8 cellular contexts compared by ENCODE assay signal in genomic region chr19:10419646-10420443, GRCh38. TPM values are rescaled to one million over a fixed set of nuclear protein-coding genes. Genes with fewer than 3 reads are reported as not detected.
DNase-seq lines count a peak whose midpoint lies in the region; ATAC-seq, FAIRE-seq and TF ChIP-seq lines count a peak whose summit lies in the region.

No MANE protein-coding gene starts in this region.

- POLR2A ChIA-PET in CD4-positive, alpha-beta memory T cell (lab: Charles Lee; ENCODE audit: partially characterized antibody), result interaction anchor here (20.6 to 26.5 kb wide), 2 partner anchors 4 to 10 kb away, joined by 470 read pairs; partner anchors contain the start of genes CDC37 and PDE4A

- peaks cover 31% of the 10 kb centered on the region for H4K20me1 ChIP-seq in astrocyte (ENCODE audit: insufficient read depth, low read length)

- CTCF ChIA-PET in CD4-positive, alpha-beta memory T cell (lab: Charles Lee; ENCODE audit: partially characterized antibody), result interaction anchor here (8.1 to 19.1 kb wide), 2 partner anchors 15 kb away, joined by 232 to 379 read pairs; partner anchors contain the start of gene CDC37

- H3K27ac ChIP-seq in CD4-positive, alpha-beta memory T cell (ENCODE audit: low read depth, low read length), result no peak overlapping the region
- no peak overlapping the region for H3K27ac ChIP-seq in astrocyte (ENCODE audit: low read depth, low read length)
- H3K27ac ChIP-seq in vagina, result no peak overlapping the region

- peaks cover 0 to 7% of the 10 kb centered on the region in 2 donors for H3K36me3 Mint-ChIP-seq in CD4-positive, alpha-beta memory T cell
- no peaks in the 10 kb centered on the region for H3K36me3 Mint-ChIP-seq in astrocyte (ENCODE audit: low read depth, unreplicated experiment)

- peaks cover 29 to 74% (median 51%) of the 10 kb centered on the region in 4 donors for H3K4me1 Mint-ChIP-seq in CD4-positive, alpha-beta memory T cell
- H3K4me1 Mint-ChIP-seq in astrocyte (ENCODE audit: low read depth, unreplicated experiment), result peaks cover 18% of the 10 kb centered on the region

- peaks cover 74% of the 10 kb centered on the region for H3K4me1 ChIP-seq in CD4-positive, alpha-beta memory T cell (ENCODE audit: insufficient read depth, low read length)
- H3K4me1 ChIP-seq in astrocyte (ENCODE audit: insufficient read depth, low read length) (peaks cover 50% of the 10 kb centered on the region), vagina (peaks cover 64% of the 10 kb centered on the region)

- no peak for FAIRE-seq in astrocyte (lab: Jason Lieb, UNC)

- H3K79me2 ChIP-seq in astrocyte (ENCODE audit: insufficient read depth, low read length), result no peaks in the 10 kb centered on the region

- peaks cover 41 to 52% of the 10 kb centered on the region in 2 donors for H3K27me3 Mint-ChIP-seq in CD4-positive, alpha-beta memory T cell
- H3K27me3 Mint-ChIP-seq in astrocyte (ENCODE audit: low read depth, unreplicated experiment), result peaks cover 38% of the 10 kb centered on the region

- no peaks in the 10 kb centered on the region for H3K36me3 ChIP-seq in CD4-positive, alpha-beta memory T cell (ENCODE audit: insufficient read depth, low read length)
- H3K36me3 ChIP-seq in astrocyte (ENCODE audit: insufficient read depth, low read length) (no peaks in the 10 kb centered on the region), kidney epithelial cell (ENCODE audit: control insufficient read depth, insufficient read depth, low read length) (no peaks in the 10 kb centered on the region), vagina (no peaks in the 10 kb centered on the region)

- intact Hi-C loops in CD4-positive, alpha-beta memory T cell (cut with micrococcal nuclease), result no loop called here
- intact Hi-C loops in vagina (cut with DNase I), result no loop called here

- peak overlapping the region; percentile 51 to 84 (median 76) for H3K4me3 Mint-ChIP-seq in CD4-positive, alpha-beta memory T cell
- peak overlapping the region; percentile 88 for H3K4me3 Mint-ChIP-seq in astrocyte (ENCODE audit: unreplicated experiment)

- H2AFZ ChIP-seq in astrocyte (ENCODE audit: low read depth, low read length), result peak overlapping the region; percentile 59

- H3K9ac ChIP-seq in astrocyte (ENCODE audit: low read length), result peak overlapping the region; percentile 42

- no peaks in the 10 kb centered on the region for H3K9me3 ChIP-seq in CD4-positive, alpha-beta memory T cell (ENCODE audit: control insufficient read depth in 1 of 2, low read length in 2 of 2)
- no peaks in the 10 kb centered on the region for H3K9me3 ChIP-seq in astrocyte (ENCODE audit: insufficient read depth, low read depth, low read length)
- H3K9me3 ChIP-seq in vagina, result no peaks in the 10 kb centered on the region

- TF ChIP-seq CTCF in astrocyte (IDR thresholded peaks at IDR 0.05; ENCODE audit: insufficient read depth, low read depth, low read length), result no peak
- no peak for TF ChIP-seq CTCF in kidney epithelial cell (IDR thresholded peaks at IDR 0.05; ENCODE audit: insufficient read depth, low read length, poor library complexity, severe bottlenecking)
- TF ChIP-seq CTCF in vagina (IDR thresholded peaks at IDR 0.05), result no peak

- DNase-seq in CD4-positive, alpha-beta memory T cell, result peak; percentile 49 to 82 (median 62)
- DNase-seq in HCEC 1CT, result peak; percentile 55
- DNase-seq in astrocyte (ENCODE audit: low read depth), result peak; percentile 68
- no peak for DNase-seq in kidney epithelial cell (ENCODE audit: low read depth)
- DNase-seq in vagina (ENCODE audit: extremely low spot score in 2 of 2), result no peak
- no peak for DNase-seq in HT-29 (ENCODE audit: low spot score)

- peak overlapping the region; percentile 90 for H3K4me2 ChIP-seq in astrocyte (ENCODE audit: low read length)

- ATAC-seq in GM21423 (IDR thresholded peaks at IDR 0.05; ENCODE audit: unreplicated experiment), result no peak

- peak overlapping the region; percentile 57 to 98 (median 89) for H3K27ac Mint-ChIP-seq in CD4-positive, alpha-beta memory T cell
- peak overlapping the region; percentile 75 for H3K27ac Mint-ChIP-seq in astrocyte (ENCODE audit: unreplicated experiment)

- H3K4me3 ChIP-seq in CD4-positive, alpha-beta memory T cell (ENCODE audit: low read length in 2 of 2), result peak overlapping the region in 1 of 2 donors; percentile 46
- peak overlapping the region; percentile 55 for H3K4me3 ChIP-seq in astrocyte (ENCODE audit: insufficient read depth, low read depth, low read length)
- H3K4me3 ChIP-seq in kidney epithelial cell (ENCODE audit: low read depth, low read length), result peak overlapping the region; percentile 28
- H3K4me3 ChIP-seq in vagina, result peak overlapping the region; percentile 19 to 31

- peaks cover 0 to 7% (median 0%) of the 10 kb centered on the region in 8 donors for H3K9me3 Mint-ChIP-seq in CD4-positive, alpha-beta memory T cell
- peaks cover 2% of the 10 kb centered on the region for H3K9me3 Mint-ChIP-seq in astrocyte (ENCODE audit: unreplicated experiment)

- TF ChIP-seq POLR2A in vagina (IDR thresholded peaks at IDR 0.05), result no peak

- H3K27me3 ChIP-seq in CD4-positive, alpha-beta memory T cell (ENCODE audit: insufficient read depth, low read length), result peaks cover 54% of the 10 kb centered on the region
- peaks cover 26% of the 10 kb centered on the region for H3K27me3 ChIP-seq in astrocyte (ENCODE audit: insufficient read depth, low read length)
- H3K27me3 ChIP-seq in kidney epithelial cell (ENCODE audit: control insufficient read depth, insufficient read depth, low read length), result peaks cover 80% of the 10 kb centered on the region
- peaks cover 15% of the 10 kb centered on the region for H3K27me3 ChIP-seq in vagina

TF ChIP-seq in PFSK-1, 5 proteins besides CTCF, POLR2A, EP300 and RAD21:
- TF ChIP-seq SIN3A (IDR thresholded peaks at IDR 0.05; ENCODE audit: borderline replicate concordance, insufficient read depth, low read length), result peak; percentile 63
- TF ChIP-seq TAF1 (IDR thresholded peaks at IDR 0.05; ENCODE audit: borderline replicate concordance, insufficient read depth, low read length), result no peak; the same call in 1 of the 2 replicates
TF ChIP-seq in PFSK-1: peak in this region for 1.

RNA-seq across cellular contexts. Expression of gene PDE4A, which starts 0.5 kb away (rescaled TPM):
- 1 to 10 TPM; 2.5 to 3.3 TPM for total RNA-seq in CD4-positive, alpha-beta memory T cell
- 1 to 10 TPM in 1 of 2 donors, under 1 TPM in 1; 0.81 to 5.6 TPM for polyA plus RNA-seq in CD4-positive, alpha-beta memory T cell
- polyA plus RNA-seq in PFSK-1 (2012; ENCODE audit: insufficient read length, low read depth), result 2.0 TPM
- total RNA-seq in astrocyte (3.2 and 3.8 TPM in 2 replicates), kidney epithelial cell (1.7 and 1.8 TPM in 2 replicates), vagina (16.7 TPM)
- 0.16 and 0.36 TPM in 2 replicates for total RNA-seq in HT-29 (2014; rRNA removed; shearing (Covaris generic))

RNA-seq across cellular contexts. Expression of gene CDC37, which starts 16.5 kb away (rescaled TPM):
- total RNA-seq in CD4-positive, alpha-beta memory T cell, result 100 to 1,000 TPM; 180 to 185 TPM
- 10 to 100 TPM; 51.8 to 87.1 TPM for polyA plus RNA-seq in CD4-positive, alpha-beta memory T cell
- polyA plus RNA-seq in PFSK-1 (2012; ENCODE audit: insufficient read length, low read depth), result 368 TPM
- total RNA-seq in astrocyte (240 TPM in 2 replicates), kidney epithelial cell (309 and 327 TPM in 2 replicates), vagina (112 TPM)
- total RNA-seq in HT-29 (2014; rRNA removed; shearing (Covaris generic)), result 239 and 271 TPM in 2 replicates

RNA-seq across cellular contexts. Expression of gene TYK2, which starts 39.5 kb away (rescaled TPM):
- total RNA-seq in CD4-positive, alpha-beta memory T cell, result 100 to 1,000 TPM; 297 to 314 TPM
- 10 to 100 TPM; 33.3 to 77.2 TPM for polyA plus RNA-seq in CD4-positive, alpha-beta memory T cell
- 100 TPM for polyA plus RNA-seq in PFSK-1 (2012; ENCODE audit: insufficient read length, low read depth)
- total RNA-seq in astrocyte, result 76.5 and 82.7 TPM in 2 replicates
- 64.8 and 104 TPM in 2 replicates for total RNA-seq in kidney epithelial cell
- 115 TPM for total RNA-seq in vagina
- total RNA-seq in HT-29 (2014; rRNA removed; shearing (Covaris generic)), result 81.1 and 107 TPM in 2 replicates

Comparison
In these comparisons a context has a peak if more than half of its experiments do, and no peak if none do; other contexts are left out.
1. DNase-seq: peak in CD4-positive, alpha-beta memory T cell (5 of 5), HCEC 1CT (single experiment) and astrocyte (single experiment); none in kidney epithelial cell (single experiment), vagina (0 of 2) and HT-29 (single experiment).